ENCODE assay signal across 8 cellular contexts in the genomic region with DNA sequence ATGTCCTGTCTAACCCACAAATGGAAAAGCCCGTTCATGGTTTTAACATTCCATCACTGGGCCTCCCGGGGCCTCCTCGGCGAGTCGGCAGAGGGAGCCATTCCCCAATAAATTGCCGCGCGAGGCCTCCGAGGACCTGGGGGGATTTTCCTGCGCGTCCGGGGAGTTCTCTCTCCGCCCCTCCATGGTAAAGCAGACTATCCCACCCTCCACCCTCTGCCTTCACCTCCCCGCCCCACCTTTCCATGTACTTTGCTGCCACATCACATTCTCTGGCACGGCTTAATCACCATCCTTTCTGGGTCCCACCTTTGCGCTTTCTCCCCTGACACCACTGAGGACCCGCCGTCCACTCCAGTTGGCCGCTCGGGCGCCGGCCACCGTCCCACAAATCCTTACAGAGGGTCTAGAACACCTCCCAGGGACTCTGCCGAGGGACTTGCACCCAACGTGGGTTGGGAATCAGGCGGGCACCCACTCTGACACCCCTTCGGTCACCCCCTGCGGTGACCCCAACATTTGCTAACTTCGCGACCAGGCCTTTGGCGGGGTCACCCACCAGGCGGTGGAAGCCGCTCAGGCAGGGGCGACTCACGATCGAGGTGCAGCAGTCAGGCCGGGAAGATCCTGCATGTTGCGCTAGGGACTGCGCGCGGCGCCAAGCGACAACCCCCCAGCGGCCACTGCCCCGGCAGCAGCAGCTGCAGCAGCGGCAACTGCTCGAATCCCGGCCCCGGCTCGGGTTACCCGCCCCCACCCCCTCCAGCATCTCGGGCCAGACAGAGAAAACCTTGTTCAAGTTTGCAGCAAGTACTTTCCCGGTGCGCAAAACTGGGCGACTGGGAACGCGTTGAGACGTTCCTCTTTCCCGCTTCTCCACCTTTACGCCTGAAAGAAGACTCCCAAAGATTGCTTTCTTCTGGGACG. TPM values are rescaled to one million over a fixed set of nuclear protein-coding genes. Genes with fewer than 3 reads are reported as not detected.
DNase-seq lines count a peak whose midpoint lies in the region; ATAC-seq, FAIRE-seq and TF ChIP-seq lines count a peak whose summit lies in the region.

Gene MEGF10, plus strand, starts transcription at position 778 of the 927 bp plus-strand sequence. CDS start 40,513 bp downstream, outside the sequence.

- H3K9ac ChIP-seq in kidney (ENCODE audit: low read length in 2 of 2): no peak within 1 kb of the TSS

- H3K9me3 Mint-ChIP-seq in stimulated activated memory B cell treated with anti-CD40 and anti-IgM and Interleukin-4, amounts not matched to agents 10 μg/mL and 1 μg/mL and 100 μg/mL, for 72 hours: peaks cover 7% of the 10 kb centered on the region
- peaks cover 5 to 17% (median 8%) of the 10 kb centered on the region in 5 donors for H3K9me3 Mint-ChIP-seq in CD8-positive, alpha-beta memory T cell

- peak; percentile 43 for ATAC-seq in stimulated activated memory B cell treated with anti-CD40 and anti-IgM and Interleukin-4, amounts not matched to agents 10 μg/mL and 1 μg/mL and 100 μg/mL, for 72 hours
- no peak for ATAC-seq in HG03442 (IDR thresholded peaks at IDR 0.05; ENCODE audit: unreplicated experiment)

- no peaks in the 10 kb centered on the region for H3K36me3 Mint-ChIP-seq in stimulated activated memory B cell treated with anti-CD40 and anti-IgM and Interleukin-4, amounts not matched to agents 10 μg/mL and 1 μg/mL and 100 μg/mL, for 72 hours
- H3K36me3 Mint-ChIP-seq in CD8-positive, alpha-beta memory T cell: no peaks in the 10 kb centered on the region

- H3K4me1 ChIP-seq in kidney (ENCODE audit: control insufficient read depth in 1 of 2, insufficient read depth in 1 of 2, low read depth in 1 of 2, low read length in 2 of 2): peaks cover 0 to 4% of the 10 kb centered on the region in 2 donors
- no peaks in the 10 kb centered on the region for H3K4me1 ChIP-seq in CD8-positive, alpha-beta memory T cell (ENCODE audit: insufficient read depth, low read length)

- H3K4me3 ChIP-seq in bronchial epithelial cell (ENCODE audit: low read depth, low read length) (no peak within 1 kb of the TSS), kidney (ENCODE audit: low read length in 2 of 2) (no peak within 1 kb of the TSS)
- H3K4me3 ChIP-seq in CD8-positive, alpha-beta memory T cell (ENCODE audit: low read length): no peak within 1 kb of the TSS

- H3K4me1 Mint-ChIP-seq in stimulated activated memory B cell treated with anti-CD40 and anti-IgM and Interleukin-4, amounts not matched to agents 10 μg/mL and 1 μg/mL and 100 μg/mL, for 72 hours: peaks cover 12% of the 10 kb centered on the region
- peaks cover 5 to 12% (median 10%) of the 10 kb centered on the region in 3 donors for H3K4me1 Mint-ChIP-seq in CD8-positive, alpha-beta memory T cell

- intact Hi-C loops in kidney (cut with DNase I): no loop called here

- peaks cover 83% of the 10 kb centered on the region for H3K27me3 Mint-ChIP-seq in stimulated activated memory B cell treated with anti-CD40 and anti-IgM and Interleukin-4, amounts not matched to agents 10 μg/mL and 1 μg/mL and 100 μg/mL, for 72 hours
- peaks cover 30 to 69% of the 10 kb centered on the region in 2 donors for H3K27me3 Mint-ChIP-seq in CD8-positive, alpha-beta memory T cell

- FAIRE-seq in GM12892 (lab: Jason Lieb, UNC) (no peak), bronchial epithelial cell (lab: Jason Lieb, UNC) (no peak), kidney (lab: Jason Lieb, UNC) (no peak)

- H3K36me3 ChIP-seq in bronchial epithelial cell (ENCODE audit: control insufficient read depth, insufficient read depth, low read length): no peaks in the 10 kb centered on the region
- H3K36me3 ChIP-seq in kidney (ENCODE audit: control insufficient read depth in 1 of 2, insufficient read depth in 2 of 2, low read length in 2 of 2): no peaks in the 10 kb centered on the region
- no peaks in the 10 kb centered on the region for H3K36me3 ChIP-seq in CD8-positive, alpha-beta memory T cell (ENCODE audit: insufficient read depth, low read length)

- H3K9me3 ChIP-seq in kidney (ENCODE audit: control insufficient read depth in 1 of 2, low read length in 2 of 2): peaks cover 0 to 3% of the 10 kb centered on the region in 2 donors
- H3K9me3 ChIP-seq in CD8-positive, alpha-beta memory T cell (ENCODE audit: low read length): peaks cover 6% of the 10 kb centered on the region

- no peak for TF ChIP-seq POLR2A in GM12892 (IDR thresholded peaks at IDR 0.05; ENCODE audit: low read depth, low read length)

- peak; percentile 15 for DNase-seq in ACHN
- peak; percentile 28 for DNase-seq in GM12892 (ENCODE audit: insufficient read length)
- peak; percentile 36 for DNase-seq in NCI-H226
- DNase-seq in bronchial epithelial cell (ENCODE audit: low read depth): no peak
- no peak for DNase-seq in kidney
- DNase-seq in CD8-positive, alpha-beta memory T cell: no peak

- no peak within 1 kb of the TSS for H3K4me3 Mint-ChIP-seq in stimulated activated memory B cell treated with anti-CD40 and anti-IgM and Interleukin-4, amounts not matched to agents 10 μg/mL and 1 μg/mL and 100 μg/mL, for 72 hours
- H3K4me3 Mint-ChIP-seq in CD8-positive, alpha-beta memory T cell: peak within 1 kb of the TSS in 1 of 7 donors; percentile 59

- in situ Hi-C loops in ACHN (cut with HindIII; ENCODE audit: low pct_ligation_motif_present, low pct_unique_long_range_greater_than_20kb, low sequenced_read_pairs): no loop called here

- POLR2A ChIA-PET in CD8-positive, alpha-beta memory T cell (lab: Charles Lee): no interaction called here

- H3K27ac Mint-ChIP-seq in stimulated activated memory B cell treated with anti-CD40 and anti-IgM and Interleukin-4, amounts not matched to agents 10 μg/mL and 1 μg/mL and 100 μg/mL, for 72 hours: no peak within 1 kb of the TSS
- no peak within 1 kb of the TSS for H3K27ac Mint-ChIP-seq in CD8-positive, alpha-beta memory T cell

- no peak within 1 kb of the TSS for H3K27ac ChIP-seq in kidney (ENCODE audit: low read depth in 2 of 2, low read length in 2 of 2)
- no peak within 1 kb of the TSS for H3K27ac ChIP-seq in CD8-positive, alpha-beta memory T cell (ENCODE audit: low read depth, low read length)

- TF ChIP-seq CTCF in bronchial epithelial cell (IDR thresholded peaks at IDR 0.05; ENCODE audit: insufficient read depth, low read length, severe bottlenecking) (peak; percentile 68), kidney (IDR thresholded peaks at IDR 0.05; ENCODE audit: borderline replicate concordance, extremely low read depth, insufficient read depth) (peak; percentile 54)

- CTCF ChIA-PET in CD8-positive, alpha-beta memory T cell (lab: Charles Lee): no interaction called here

- peaks cover 17% of the 10 kb centered on the region for H3K27me3 ChIP-seq in bronchial epithelial cell (ENCODE audit: control insufficient read depth, insufficient read depth, low read length)
- no peaks in the 10 kb centered on the region for H3K27me3 ChIP-seq in CD8-positive, alpha-beta memory T cell (ENCODE audit: insufficient read depth, low read length, poor library complexity, severe bottlenecking)

RNA-seq across cellular contexts. Expression of gene MEGF10, which starts in this region (rescaled TPM):
- polyA plus RNA-seq in GM12892 (2012; ENCODE audit: missing spikeins): not detected
- total RNA-seq in bronchial epithelial cell (0.26 TPM in 1 of 2 replicates, not detected in the other), kidney (0.25 TPM)
- 0.09 TPM for polyA plus RNA-seq in kidney (ENCODE audit: insufficient read depth, low read depth, low replicate concordance)
- total RNA-seq in CD8-positive, alpha-beta memory T cell: not detected
- not detected for polyA plus RNA-seq in CD8-positive, alpha-beta memory T cell

Comparison
In these comparisons a context has a peak if more than half of its experiments do, and no peak if none do; other contexts are left out.
1. DNase-seq: peak in ACHN (single experiment), GM12892 (single experiment) and NCI-H226 (single experiment); none in bronchial epithelial cell (single experiment), kidney (single experiment) and CD8-positive, alpha-beta memory T cell (0 of 5).